Comparison of ENCODE assay signal across 7 cellular contexts in the genomic region with DNA sequence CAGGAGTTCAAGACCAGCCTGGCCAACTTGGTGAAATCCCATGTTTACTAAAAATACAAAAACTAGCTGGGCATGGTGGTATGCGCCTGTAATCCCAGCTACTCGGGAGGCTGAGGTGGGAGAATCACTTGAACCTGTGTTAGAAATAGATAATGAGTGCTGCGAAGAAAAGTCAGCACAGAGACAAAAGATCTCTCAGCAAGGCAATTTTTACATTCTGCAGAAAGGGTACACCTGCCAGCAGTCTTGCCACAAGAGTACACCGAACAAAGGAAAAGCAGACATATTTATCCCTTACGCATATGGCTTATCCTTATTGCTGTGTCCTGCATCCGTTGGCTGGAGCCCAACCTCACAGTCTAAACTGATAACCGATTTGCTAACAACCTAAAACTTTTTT.
"Had no signal": no experiment of that assay in that cellular context is flagged by ENCODE, and none has a peak within 500 bp of the region (broad histone marks: within the 10 kb centered on the region; RNA-seq: fewer than 3 reads in every experiment).

No MANE protein-coding gene starts in this region.

- ATAC-seq: HepG2 had no signal

- H3K9me3 ChIP-seq: HAP-1 had no signal

- H3K4me1 ChIP-seq: HAP-1 had no signal

- H3K36me3 ChIP-seq: HAP-1 had no signal

- FAIRE-seq: HepG2 had no signal

- H3K4me3 ChIP-seq: GM23248, HAP-1 had no signal

- H3K9ac ChIP-seq: GM23248 had no signal

- H2AFZ ChIP-seq: GM23248 had no signal

- DNase-seq: GM23248, GOT3, H7, KG1 had no signal

- H3K27ac ChIP-seq: GM23248, HL-60 had no signal
